Comparison of ENCODE assay signal across 7 cellular contexts in genomic region chr17:2711608-2712299, GRCh38. TPM values are rescaled to one million over a fixed set of nuclear protein-coding genes. Genes with fewer than 3 reads are reported as not detected.
DNase-seq lines count a peak whose midpoint lies in the region; ATAC-seq, FAIRE-seq and TF ChIP-seq lines count a peak whose summit lies in the region.

A gene with protein sequence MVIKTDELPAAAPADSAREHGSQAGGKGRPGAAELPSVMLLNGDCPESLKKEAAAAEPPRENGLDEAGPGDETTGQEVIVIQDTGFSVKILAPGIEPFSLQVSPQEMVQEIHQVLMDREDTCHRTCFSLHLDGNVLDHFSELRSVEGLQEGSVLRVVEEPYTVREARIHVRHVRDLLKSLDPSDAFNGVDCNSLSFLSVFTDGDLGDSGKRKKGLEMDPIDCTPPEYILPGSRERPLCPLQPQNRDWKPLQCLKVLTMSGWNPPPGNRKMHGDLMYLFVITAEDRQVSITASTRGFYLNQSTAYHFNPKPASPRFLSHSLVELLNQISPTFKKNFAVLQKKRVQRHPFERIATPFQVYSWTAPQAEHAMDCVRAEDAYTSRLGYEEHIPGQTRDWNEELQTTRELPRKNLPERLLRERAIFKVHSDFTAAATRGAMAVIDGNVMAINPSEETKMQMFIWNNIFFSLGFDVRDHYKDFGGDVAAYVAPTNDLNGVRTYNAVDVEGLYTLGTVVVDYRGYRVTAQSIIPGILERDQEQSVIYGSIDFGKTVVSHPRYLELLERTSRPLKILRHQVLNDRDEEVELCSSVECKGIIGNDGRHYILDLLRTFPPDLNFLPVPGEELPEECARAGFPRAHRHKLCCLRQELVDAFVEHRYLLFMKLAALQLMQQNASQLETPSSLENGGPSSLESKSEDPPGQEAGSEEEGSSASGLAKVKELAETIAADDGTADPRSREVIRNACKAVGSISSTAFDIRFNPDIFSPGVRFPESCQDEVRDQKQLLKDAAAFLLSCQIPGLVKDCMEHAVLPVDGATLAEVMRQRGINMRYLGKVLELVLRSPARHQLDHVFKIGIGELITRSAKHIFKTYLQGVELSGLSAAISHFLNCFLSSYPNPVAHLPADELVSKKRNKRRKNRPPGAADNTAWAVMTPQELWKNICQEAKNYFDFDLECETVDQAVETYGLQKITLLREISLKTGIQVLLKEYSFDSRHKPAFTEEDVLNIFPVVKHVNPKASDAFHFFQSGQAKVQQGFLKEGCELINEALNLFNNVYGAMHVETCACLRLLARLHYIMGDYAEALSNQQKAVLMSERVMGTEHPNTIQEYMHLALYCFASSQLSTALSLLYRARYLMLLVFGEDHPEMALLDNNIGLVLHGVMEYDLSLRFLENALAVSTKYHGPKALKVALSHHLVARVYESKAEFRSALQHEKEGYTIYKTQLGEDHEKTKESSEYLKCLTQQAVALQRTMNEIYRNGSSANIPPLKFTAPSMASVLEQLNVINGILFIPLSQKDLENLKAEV (N-terminal part only) (minus strand): TSS chr17:2711764. CDS start chr17:2711661, 103 bp downstream.

- peak; percentile 99 for DNase-seq in GM18507 (ENCODE audit: extremely low spot score, insufficient read length, low read depth)
- DNase-seq in NCI-H2029 (lab: John Stamatoyannopoulos, UW): peak; percentile 76
- peak; percentile 92 for DNase-seq in T-helper 9 cell
- peak; percentile 81 for DNase-seq in astrocyte of the cerebellum (ENCODE audit: low read depth)
- peak; percentile 98 for DNase-seq in hepatocyte (ENCODE audit: low spot score)
- peak; percentile 98 for DNase-seq in retina

- in situ Hi-C loops in astrocyte of the cerebellum (cut with HindIII; ENCODE audit: low sequenced_read_pairs): no loop called here

- H4K20me1 ChIP-seq in hepatocyte (ENCODE audit: insufficient read depth, poor library complexity, severe bottlenecking): peaks cover 36% of the 10 kb centered on the region

- 12% methylated on average over 68 of the region's 76 CpGs for WGBS in hepatocyte (ENCODE audit: low lambda C conversion rate, missing lambda C conversion rate)

- FAIRE-seq in GM18507 (lab: Jason Lieb, UNC): peak; percentile 99

- peak within 1 kb of the TSS; percentile 55 for H3K27ac ChIP-seq in hepatocyte

- peaks cover 35% of the 10 kb centered on the region for H3K4me1 ChIP-seq in hepatocyte (ENCODE audit: insufficient read depth)

- peak; percentile 61 for ATAC-seq in HG02943 (IDR thresholded peaks at IDR 0.05; ENCODE audit: low read depth, unreplicated experiment)

- peaks cover 45% of the 10 kb centered on the region for H3K79me2 ChIP-seq in hepatocyte

- TF ChIP-seq CTCF in astrocyte of the cerebellum (IDR thresholded peaks at IDR 0.05; ENCODE audit: low read depth, low read length, missing control alignments) (no peak), hepatocyte (IDR thresholded peaks at IDR 0.05; ENCODE audit: poor library complexity) (no peak)

- H3K4me3 ChIP-seq in astrocyte of the cerebellum (ENCODE audit: low read depth, low read length): peak within 1 kb of the TSS; percentile 67
- H3K4me3 ChIP-seq in hepatocyte: peak within 1 kb of the TSS; percentile 82

- no peaks in the 10 kb centered on the region for H3K36me3 ChIP-seq in hepatocyte (replicated peaks; ENCODE audit: insufficient read depth, low read depth)

- no peaks in the 10 kb centered on the region for H3K27me3 ChIP-seq in hepatocyte

- H3K9me3 ChIP-seq in hepatocyte (ENCODE audit: low read depth): no peaks in the 10 kb centered on the region

- H3K4me2 ChIP-seq in hepatocyte: peak within 1 kb of the TSS; percentile 96

- peak within 1 kb of the TSS; percentile 95 for H2AFZ ChIP-seq in hepatocyte

- H3K9me2 ChIP-seq in hepatocyte (replicated peaks; ENCODE audit: insufficient read depth): no peaks in the 10 kb centered on the region

RNA-seq across cellular contexts. Expression of the gene that starts here (rescaled TPM):
- 28.7 and 45.5 TPM in 2 replicates for total RNA-seq in hepatocyte
- polyA plus RNA-seq in hepatocyte: 50.2 and 54.4 TPM in 2 replicates

Comparison
In these comparisons a context has a peak if more than half of its experiments do, and no peak if none do; other contexts are left out.
1. Peak in every context shown above with its lines: DNase-seq, ATAC-seq, H3K4me3 ChIP-seq and H3K27ac ChIP-seq.